In genomic region chr2:174403628-174404027, GRCh38 we compare ENCODE assay signal across 6 cellular contexts.
"Had no signal": no experiment of that assay in that cellular context is flagged by ENCODE, and none has a peak within 500 bp of the region (broad histone marks: within the 10 kb centered on the region; RNA-seq: fewer than 3 reads in every experiment).

No MANE protein-coding gene starts in this region.

- H3K27ac ChIP-seq: HL-60, KMS-11 had no signal

- DNase-seq: IMR-90, KBM-7, KG1 had no signal

- H3K4me3 ChIP-seq: K562 had no signal
